ENCODE assay signal across 29 cellular contexts in the genomic region with DNA sequence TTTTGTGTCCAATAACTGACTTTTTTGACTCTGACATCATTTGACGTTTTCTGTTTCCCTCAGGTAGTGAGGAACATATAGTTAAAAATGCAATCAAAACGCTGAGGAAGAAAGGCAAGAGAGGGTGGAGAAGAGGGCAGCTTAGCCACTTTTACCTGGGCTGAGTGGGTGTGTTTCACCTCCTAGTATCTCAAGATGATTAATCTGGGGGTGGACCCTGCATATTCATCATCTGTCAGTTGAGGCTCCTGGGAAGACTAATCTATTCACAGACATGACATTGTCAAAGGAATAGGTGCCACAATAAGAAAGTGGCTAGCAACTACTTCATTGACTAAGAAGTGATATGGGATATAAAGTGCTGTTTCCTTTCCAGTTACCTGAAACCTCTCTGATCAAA.
"Had no signal": no experiment of that assay in that cellular context is flagged by ENCODE, and none has a peak within 500 bp of the region (broad histone marks: within the 10 kb centered on the region; RNA-seq: fewer than 3 reads in every experiment).

No MANE protein-coding gene starts in this region.

- H3K27ac ChIP-seq: brain microvascular endothelial cell, esophagus muscularis mucosa, foreskin keratinocyte, gastrocnemius medialis, heart right ventricle, VCaP had no signal

- H3K36me3 ChIP-seq: brain microvascular endothelial cell, esophagus muscularis mucosa, gastrocnemius medialis, heart right ventricle had no signal

- ATAC-seq: activated T-cell treated with anti-CD3 and anti-CD28 coated beads, Interleukin-2, amount 50 U/mL, for 4 hours; activated T-helper 17 cell treated with anti-CD3 and anti-CD28 coated beads, Interleukin-2, amount 50 U/mL, for 72 hours; foreskin keratinocyte; gastrocnemius medialis; heart right ventricle; WTC11 had no signal

- H3K27me3 Mint-ChIP-seq: activated CD4-positive, alpha-beta memory T cell treated with anti-CD3 and anti-CD28 coated beads, Interleukin-2, amount 10 ng/mL, durations not matched to agents 7 days and 5 days; activated CD4-positive, alpha-beta T cell treated with anti-CD3 and anti-CD28 coated beads, Interleukin-2, amount 10 ng/mL, durations not matched to agents 7 days and 5 days; activated T-helper 17 cell treated with anti-CD3 and anti-CD28 coated beads, Interleukin-2, amount 50 U/mL, for 72 hours had no signal

- H3K4me3 Mint-ChIP-seq: activated CD4-positive, alpha-beta memory T cell treated with anti-CD3 and anti-CD28 coated beads, Interleukin-2, amount 10 ng/mL, durations not matched to agents 7 days and 5 days; activated CD4-positive, alpha-beta T cell treated with anti-CD3 and anti-CD28 coated beads, Interleukin-2, amount 10 ng/mL, durations not matched to agents 7 days and 5 days; activated naive CD8-positive, alpha-beta T cell; activated T-cell treated with anti-CD3 and anti-CD28 coated beads, Interleukin-2, amount 50 U/mL, for 4 hours; activated T-helper 17 cell treated with anti-CD3 and anti-CD28 coated beads, Interleukin-2, amount 50 U/mL, for 72 hours; endodermal cell; WTC11 had no signal

- H3K36me3 Mint-ChIP-seq: activated naive CD8-positive, alpha-beta T cell; WTC11 had no signal

- H3K4me1 Mint-ChIP-seq: activated CD4-positive, alpha-beta memory T cell treated with anti-CD3 and anti-CD28 coated beads, Interleukin-2, amount 10 ng/mL, durations not matched to agents 7 days and 5 days; activated CD4-positive, alpha-beta T cell treated with anti-CD3 and anti-CD28 coated beads, Interleukin-2, amount 10 ng/mL, durations not matched to agents 7 days and 5 days; activated T-helper 17 cell treated with anti-CD3 and anti-CD28 coated beads, Interleukin-2, amount 50 U/mL, for 72 hours had no signal

- H3K27ac Mint-ChIP-seq: activated CD4-positive, alpha-beta memory T cell treated with anti-CD3 and anti-CD28 coated beads, Interleukin-2, amount 10 ng/mL, durations not matched to agents 7 days and 5 days; activated CD4-positive, alpha-beta T cell treated with anti-CD3 and anti-CD28 coated beads, Interleukin-2, amount 10 ng/mL, durations not matched to agents 7 days and 5 days; activated naive CD8-positive, alpha-beta T cell; activated T-helper 17 cell treated with anti-CD3 and anti-CD28 coated beads, Interleukin-2, amount 50 U/mL, for 72 hours; endodermal cell; WTC11 had no signal

- H3K4me1 ChIP-seq: foreskin keratinocyte had no signal

- H3K27me3 ChIP-seq: brain microvascular endothelial cell, esophagus muscularis mucosa, foreskin keratinocyte, gastrocnemius medialis, heart right ventricle had no signal

- H3K9me3 Mint-ChIP-seq: activated CD4-positive, alpha-beta memory T cell treated with anti-CD3 and anti-CD28 coated beads, Interleukin-2, amount 10 ng/mL, durations not matched to agents 7 days and 5 days; activated CD4-positive, alpha-beta T cell treated with anti-CD3 and anti-CD28 coated beads, Interleukin-2, amount 10 ng/mL, durations not matched to agents 7 days and 5 days; activated T-cell treated with anti-CD3 and anti-CD28 coated beads, Interleukin-2, amount 50 U/mL, for 4 hours; endodermal cell; WTC11 had no signal

- H3K9me3 ChIP-seq: esophagus muscularis mucosa, gastrocnemius medialis, heart right ventricle had no signal

- H3K4me3 ChIP-seq: esophagus muscularis mucosa, gastrocnemius medialis, heart right ventricle had no signal

- DNase-seq: activated CD4-positive, alpha-beta memory T cell treated with anti-CD3 and anti-CD28 coated beads, Interleukin-2, amount 10 ng/mL, durations not matched to agents 7 days and 5 days; activated CD4-positive, alpha-beta T cell treated with anti-CD3 and anti-CD28 coated beads for 1 hour; activated CD4-positive, alpha-beta T cell treated with anti-CD3 and anti-CD28 coated beads for 4 hours; activated CD4-positive, alpha-beta T cell treated with anti-CD3 and anti-CD28 coated beads, Interleukin-2, amount 10 ng/mL, durations not matched to agents 7 days and 5 days; activated CD4-positive, alpha-beta T cell treated with anti-CD3 and anti-CD28 coated beads, Interleukin-2, amount 50 U/mL, for 4 hours; activated CD8-positive, alpha-beta memory T cell treated with anti-CD3 and anti-CD28 coated beads for 24 hours; activated effector memory CD4-positive, alpha-beta T cell treated with Interleukin-2 at 50 U/mL for 16 hours; activated gamma-delta T cell treated with Interleukin-2 at 50 U/mL for 16 hours; activated naive CD4-positive, alpha-beta T cell treated with anti-CD3 and anti-CD28 coated beads, Interleukin-2, amount 50 U/mL, for 16 hours; activated naive CD4-positive, alpha-beta T cell treated with Interleukin-2 at 50 U/mL for 16 hours; activated T-cell treated with anti-CD3 and anti-CD28 coated beads, Interleukin-2, amount 50 U/mL, for 4 hours; amniotic stem cell; anterior cingulate cortex; brain microvascular endothelial cell; cortex of kidney; dermis blood vessel endothelial cell; effector memory CD4-positive, alpha-beta T cell; endodermal cell; erythroblast; foreskin keratinocyte; gastrocnemius medialis; glutamatergic neuron; heart right ventricle; T-helper 2 cell had no signal
